In the genomic region with DNA sequence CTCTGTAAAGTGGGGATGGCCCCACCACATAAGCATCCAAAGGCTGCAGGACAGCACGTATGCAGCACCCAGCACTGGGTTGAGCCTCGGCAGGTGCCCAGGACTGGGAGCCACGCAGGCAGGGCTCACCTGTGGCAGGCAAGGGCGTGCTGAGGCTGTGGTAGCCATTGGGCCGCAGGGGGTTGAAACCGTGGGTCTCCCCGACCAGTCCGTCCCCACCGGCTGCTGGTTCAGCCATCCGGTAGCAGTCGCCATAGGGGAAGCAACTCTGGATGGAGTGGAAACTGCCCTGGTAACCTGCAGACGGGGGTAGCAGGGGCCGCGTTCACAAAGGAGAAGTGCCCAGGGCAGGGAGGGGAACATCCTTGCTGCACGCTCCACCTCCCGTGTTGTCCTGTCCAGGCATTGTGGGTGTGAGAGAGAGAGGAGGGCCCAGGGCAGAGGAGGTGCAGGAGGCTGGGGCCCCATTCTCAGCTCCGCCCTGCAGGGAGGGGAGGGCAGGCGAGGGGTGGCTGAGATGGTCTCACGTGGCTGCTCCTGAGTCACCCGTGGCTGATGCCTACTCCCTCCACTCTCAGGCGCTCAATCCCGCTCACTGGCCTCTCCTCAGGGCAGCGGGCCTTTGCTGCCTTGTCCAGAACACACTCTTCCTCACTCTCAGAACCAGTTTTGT, we compare ENCODE assay signal across 14 cellular contexts. TPM values are rescaled to one million over a fixed set of nuclear protein-coding genes. Genes with fewer than 3 reads are reported as not detected.
DNase-seq lines count a peak whose midpoint lies in the region; ATAC-seq and TF ChIP-seq lines count a peak whose summit lies in the region.
"Had no signal": no experiment of that assay in that cellular context is flagged by ENCODE, and none has a peak within 500 bp of the region (broad histone marks: within the 10 kb centered on the region; RNA-seq: fewer than 3 reads in every experiment).

No MANE protein-coding gene starts in this region.

- H3K27ac ChIP-seq in upper lobe of left lung: no peak overlapping the region

- TF ChIP-seq EP300 in upper lobe of left lung (IDR thresholded peaks at IDR 0.05): no peak

- no peaks in the 10 kb centered on the region for H3K36me3 ChIP-seq in upper lobe of left lung

- peaks cover 0 to 12% (median 4%) of the 10 kb centered on the region in 4 donors for H3K4me1 ChIP-seq in upper lobe of left lung

- H3K36me3 Mint-ChIP-seq in activated CD8-positive, alpha-beta T cell treated with anti-CD3 and anti-CD28 coated beads for 36 hours (ENCODE audit: low read depth): no peaks in the 10 kb centered on the region
- H3K36me3 Mint-ChIP-seq in activated CD8-positive, alpha-beta T cell treated with anti-CD3 and anti-CD28 coated beads, Interleukin-2, amount 10 ng/mL, durations not matched to agents 7 days and 5 days (ENCODE audit: low read depth): no peaks in the 10 kb centered on the region
- H3K36me3 Mint-ChIP-seq in immature natural killer cell: no peaks in the 10 kb centered on the region

- no peaks in the 10 kb centered on the region for H3K27me3 Mint-ChIP-seq in activated CD8-positive, alpha-beta T cell treated with anti-CD3 and anti-CD28 coated beads for 36 hours
- H3K27me3 Mint-ChIP-seq in activated CD8-positive, alpha-beta T cell treated with anti-CD3 and anti-CD28 coated beads, Interleukin-2, amount 10 ng/mL, durations not matched to agents 7 days and 5 days (ENCODE audit: low read depth): no peaks in the 10 kb centered on the region
- no peaks in the 10 kb centered on the region for H3K27me3 Mint-ChIP-seq in immature natural killer cell (ENCODE audit: low read depth in 3 of 3)

- H3K4me1 Mint-ChIP-seq in activated CD8-positive, alpha-beta T cell treated with anti-CD3 and anti-CD28 coated beads for 36 hours (ENCODE audit: low read depth): no peaks in the 10 kb centered on the region
- no peaks in the 10 kb centered on the region for H3K4me1 Mint-ChIP-seq in activated CD8-positive, alpha-beta T cell treated with anti-CD3 and anti-CD28 coated beads, Interleukin-2, amount 10 ng/mL, durations not matched to agents 7 days and 5 days (ENCODE audit: low read depth)
- H3K4me1 Mint-ChIP-seq in immature natural killer cell: peaks cover 0 to 1% of the 10 kb centered on the region in 2 donors

- H3K4me3 ChIP-seq in upper lobe of left lung: no peak overlapping the region

- no peak for TF ChIP-seq POLR2A in upper lobe of left lung (IDR thresholded peaks at IDR 0.05)

- H3K4me3 Mint-ChIP-seq in activated CD8-positive, alpha-beta T cell treated with anti-CD3 and anti-CD28 coated beads for 36 hours: no peak overlapping the region
- H3K4me3 Mint-ChIP-seq in activated CD8-positive, alpha-beta T cell treated with anti-CD3 and anti-CD28 coated beads, Interleukin-2, amount 10 ng/mL, durations not matched to agents 7 days and 5 days: no peak overlapping the region
- peak overlapping the region in 4 of 5 donors; percentile 25 to 59 (median 53) for H3K4me3 Mint-ChIP-seq in immature natural killer cell

- no peak for TF ChIP-seq CTCF in activated CD8-positive, alpha-beta T cell treated with anti-CD3 and anti-CD28 coated beads for 36 hours (IDR thresholded peaks at IDR 0.05)
- TF ChIP-seq CTCF in upper lobe of left lung (IDR thresholded peaks at IDR 0.05): no peak

- no peaks in the 10 kb centered on the region for H3K9me3 ChIP-seq in upper lobe of left lung

- H3K27me3 ChIP-seq in upper lobe of left lung: no peaks in the 10 kb centered on the region

- H3K9me3 Mint-ChIP-seq in activated CD8-positive, alpha-beta T cell treated with anti-CD3 and anti-CD28 coated beads for 36 hours: no peaks in the 10 kb centered on the region
- H3K9me3 Mint-ChIP-seq in activated CD8-positive, alpha-beta T cell treated with anti-CD3 and anti-CD28 coated beads, Interleukin-2, amount 10 ng/mL, durations not matched to agents 7 days and 5 days (ENCODE audit: insufficient read depth): no peaks in the 10 kb centered on the region
- H3K9me3 Mint-ChIP-seq in immature natural killer cell: no peaks in the 10 kb centered on the region

- CTCF ChIA-PET in activated CD8-positive, alpha-beta T cell treated with anti-CD3 and anti-CD28 coated beads for 36 hours (lab: Charles Lee): interaction anchor here (1.1 kb wide), 1 partner anchor 22 kb away, joined by 3 read pairs; no protein-coding TSS in a partner anchor
- CTCF ChIA-PET in activated CD8-positive, alpha-beta T cell treated with anti-CD3 and anti-CD28 coated beads, Interleukin-2, amount 10 ng/mL, durations not matched to agents 7 days and 5 days (lab: Charles Lee): no interaction called here

- intact Hi-C loops in activated CD8-positive, alpha-beta T cell treated with anti-CD3 and anti-CD28 coated beads for 36 hours (cut with micrococcal nuclease): no loop called here

- ATAC-seq in activated CD8-positive, alpha-beta T cell treated with anti-CD3 and anti-CD28 coated beads for 36 hours: peak; percentile 37
- ATAC-seq in activated CD8-positive, alpha-beta T cell treated with anti-CD3 and anti-CD28 coated beads, Interleukin-2, amount 10 ng/mL, durations not matched to agents 7 days and 5 days: no peak
- ATAC-seq in upper lobe of left lung (ENCODE audit: low FRiP score in 2 of 2) (peak; percentile 3 to 48), HG03097 (IDR thresholded peaks at IDR 0.05; ENCODE audit: low FRiP score, unreplicated experiment) (no peak), GM21619 (IDR thresholded peaks at IDR 0.05; ENCODE audit: unreplicated experiment) (no peak)

- POLR2A ChIA-PET in activated CD8-positive, alpha-beta T cell treated with anti-CD3 and anti-CD28 coated beads for 36 hours (lab: Charles Lee): no interaction called here
- POLR2A ChIA-PET in activated CD8-positive, alpha-beta T cell treated with anti-CD3 and anti-CD28 coated beads, Interleukin-2, amount 10 ng/mL, durations not matched to agents 7 days and 5 days (lab: Charles Lee): no interaction called here

- no peak overlapping the region for H3K27ac Mint-ChIP-seq in activated CD8-positive, alpha-beta T cell treated with anti-CD3 and anti-CD28 coated beads for 36 hours
- H3K27ac Mint-ChIP-seq in activated CD8-positive, alpha-beta T cell treated with anti-CD3 and anti-CD28 coated beads, Interleukin-2, amount 10 ng/mL, durations not matched to agents 7 days and 5 days: no peak overlapping the region
- no peak overlapping the region for H3K27ac Mint-ChIP-seq in immature natural killer cell

- WGBS in upper lobe of left lung, 2 donors: 39 to 62% methylated on average over 16 to 17 of the region's 23 CpGs

- DNase-seq in activated CD8-positive, alpha-beta T cell treated with anti-CD3 and anti-CD28 coated beads for 36 hours: no peak
- no peak for DNase-seq in activated CD8-positive, alpha-beta T cell treated with anti-CD3 and anti-CD28 coated beads, Interleukin-2, amount 10 ng/mL, durations not matched to agents 7 days and 5 days
- DNase-seq in T1000 (lab: John Stamatoyannopoulos, UW): peak; percentile 15
- DNase-seq in immature natural killer cell: peak; percentile 21 to 48 (median 41)
- peak in 1 of 2 donors; percentile 31 for DNase-seq in upper lobe of left lung
- no peak for DNase-seq in germinal center (ENCODE audit: low spot score)
- DNase-seq: central memory CD4-positive, alpha-beta T cell; NCI-H2081; stimulated activated naive CD4-positive, alpha-beta T cell treated with Interleukin-2 at 50 U/mL for 16 hours had no signal

RNA-seq across cellular contexts. Expression of a gene that starts 49.9 kb away (rescaled TPM):
- not detected for total RNA-seq in activated CD8-positive, alpha-beta T cell treated with anti-CD3 and anti-CD28 coated beads for 36 hours
- total RNA-seq in activated CD8-positive, alpha-beta T cell treated with anti-CD3 and anti-CD28 coated beads, Interleukin-2, amount 10 ng/mL, durations not matched to agents 7 days and 5 days: not detected
- polyA plus RNA-seq in immature natural killer cell: not detected
- not detected for total RNA-seq in upper lobe of left lung
- total RNA-seq: glomerular endothelial cell, mononuclear cell, OCI-LY7 had no signal

Comparison
In these comparisons a context has a peak if more than half of its experiments do, and no peak if none do; other contexts are left out.
1. ATAC-seq: peak in activated CD8-positive, alpha-beta T cell treated with anti-CD3 and anti-CD28 coated beads for 36 hours (single experiment) and upper lobe of left lung (2 of 2); none in activated CD8-positive, alpha-beta T cell treated with anti-CD3 and anti-CD28 coated beads, Interleukin-2, amount 10 ng/mL, durations not matched to agents 7 days and 5 days (single experiment), HG03097 (single experiment) and GM21619 (single experiment).
2. DNase-seq: peak in T1000 (single experiment) and immature natural killer cell (3 of 3); none in activated CD8-positive, alpha-beta T cell treated with anti-CD3 and anti-CD28 coated beads for 36 hours (single experiment), activated CD8-positive, alpha-beta T cell treated with anti-CD3 and anti-CD28 coated beads, Interleukin-2, amount 10 ng/mL, durations not matched to agents 7 days and 5 days (single experiment) and germinal center (single experiment).
3. H3K4me3 Mint-ChIP-seq: peak in immature natural killer cell (4 of 5); none in activated CD8-positive, alpha-beta T cell treated with anti-CD3 and anti-CD28 coated beads for 36 hours (single experiment) and activated CD8-positive, alpha-beta T cell treated with anti-CD3 and anti-CD28 coated beads, Interleukin-2, amount 10 ng/mL, durations not matched to agents 7 days and 5 days (single experiment).